ENCODE assay signal across 14 cellular contexts in the genomic region with DNA sequence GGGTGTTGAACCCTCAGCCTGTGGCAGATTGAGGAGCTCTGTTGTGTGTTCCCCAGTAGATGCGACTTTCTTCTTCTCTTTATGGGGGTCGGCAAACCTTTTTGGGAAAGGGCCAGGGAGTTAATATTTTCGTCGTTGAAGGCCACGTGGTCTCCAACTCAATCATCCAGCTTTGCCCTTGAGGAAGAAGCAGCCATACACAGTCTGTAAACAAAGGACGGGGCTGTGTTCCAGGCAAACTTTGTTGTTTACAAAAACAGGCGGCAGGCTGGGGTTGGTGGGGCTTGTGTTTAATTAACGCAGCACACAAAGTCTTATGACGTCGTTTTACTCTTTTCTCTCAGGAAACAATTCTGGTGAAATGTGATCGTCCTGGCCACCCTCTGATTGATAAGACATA. TPM values are rescaled to one million over a fixed set of nuclear protein-coding genes. Genes with fewer than 3 reads are reported as not detected.
DNase-seq lines count a peak whose midpoint lies in the region; ATAC-seq and TF ChIP-seq lines count a peak whose summit lies in the region.
"Had no signal": no experiment of that assay in that cellular context is flagged by ENCODE, and none has a peak within 500 bp of the region (broad histone marks: within the 10 kb centered on the region; RNA-seq: fewer than 3 reads in every experiment).

No MANE protein-coding gene starts in this region.

- H3K4me3 ChIP-seq in right cardiac atrium (ENCODE audit: low read length) (no peak overlapping the region), vagina (no peak overlapping the region)
- H3K4me3 ChIP-seq: BLaER1 treated with 17β-estradiol and CSF1 and Interleukin-3, amounts not matched to agents 10 nM and 100 nM had no signal

- H3K36me3 Mint-ChIP-seq in mesothelial cell of epicardium = no peaks in the 10 kb centered on the region

- H3K9me3 ChIP-seq in right cardiac atrium (ENCODE audit: control insufficient read depth, low read length) (no peaks in the 10 kb centered on the region), vagina (no peaks in the 10 kb centered on the region)

- no peaks in the 10 kb centered on the region for H3K27me3 Mint-ChIP-seq in mesothelial cell of epicardium (ENCODE audit: low read depth)

- ATAC-seq in right cardiac atrium = no peak

- 56% methylated on average over 11 of the region's 11 CpGs for WGBS in right cardiac atrium

- H3K4me1 ChIP-seq in right cardiac atrium (ENCODE audit: control insufficient read depth, insufficient read depth, low read length) = no peaks in the 10 kb centered on the region
- no peaks in the 10 kb centered on the region for H3K4me1 ChIP-seq in vagina

- intact Hi-C loops in cardiac septum (cut with DNase I) (no loop called here), right cardiac atrium (cut with DNase I) (no loop called here), vagina (cut with DNase I) (no loop called here)

- H3K27ac ChIP-seq in right cardiac atrium (ENCODE audit: low read length) (no peak overlapping the region), vagina (no peak overlapping the region), caudate nucleus (ENCODE audit: low read depth, low read length) (no peak overlapping the region)
- H3K27ac ChIP-seq: BLaER1 treated with 17β-estradiol and CSF1 and Interleukin-3, amounts not matched to agents 10 nM and 100 nM had no signal

- peaks cover 24% of the 10 kb centered on the region for H3K4me1 Mint-ChIP-seq in mesothelial cell of epicardium

- H3K9me3 Mint-ChIP-seq in mesothelial cell of epicardium = peaks cover 11% of the 10 kb centered on the region

- TF ChIP-seq POLR2A in vagina (IDR thresholded peaks at IDR 0.05) = no peak

- H3K36me3 ChIP-seq in vagina = no peaks in the 10 kb centered on the region

- no peak for TF ChIP-seq CTCF in mesothelial cell of epicardium (IDR thresholded peaks at IDR 0.05; ENCODE audit: unreplicated experiment)
- TF ChIP-seq CTCF in vagina (IDR thresholded peaks at IDR 0.05) = no peak
- no peak for TF ChIP-seq CTCF in GM20000 (IDR thresholded peaks at IDR 0.05; ENCODE audit: extremely low read depth, missing control alignments)

- peak overlapping the region; percentile 15 for H3K27ac Mint-ChIP-seq in mesothelial cell of epicardium

- DNase-seq in cardiac septum (ENCODE audit: low spot score) (peak; percentile 19), right cardiac atrium (no peak), foreskin melanocyte (peak; percentile 55), mesothelial cell of epicardium (ENCODE audit: low spot score in 2 of 2, unreplicated experiment in 2 of 2) (no peak), vagina (ENCODE audit: extremely low spot score in 2 of 2) (peak; percentile 40 to 44), GM20000 (ENCODE audit: low spot score) (no peak), caudate nucleus (lab: John Stamatoyannopoulos, UW) (no peak), GF-D8 (lab: John Stamatoyannopoulos, UW) (no peak)
- DNase-seq: H7, Karpas-422, NCI-H187 treated with DMSO at 0.1 percent for 48 hours, NCI-H526 treated with DMSO at 0.1 percent for 48 hours had no signal

- H3K4me3 Mint-ChIP-seq in mesothelial cell of epicardium = no peak overlapping the region

- H3K27me3 ChIP-seq in right cardiac atrium (ENCODE audit: control insufficient read depth, insufficient read depth) (no peaks in the 10 kb centered on the region), vagina (no peaks in the 10 kb centered on the region)

RNA-seq across cellular contexts. Expression of gene KIF25, which starts 20.2 kb away (rescaled TPM):
- total RNA-seq in cardiac septum (0.24 TPM), right cardiac atrium (under 1 TPM in 1 of 4 donors, not detected in 3; 0.29 TPM), mesothelial cell of epicardium (0.47 to 1.6 TPM (median 0.95 TPM) in 3 replicates), vagina (not detected)
- polyA plus RNA-seq in right cardiac atrium = 0.25 TPM
- total RNA-seq: A172 had no signal

Comparison
In these comparisons a context has a peak if more than half of its experiments do, and no peak if none do; other contexts are left out.
1. DNase-seq: peak in cardiac septum (single experiment), foreskin melanocyte (single experiment) and vagina (2 of 2); none in right cardiac atrium (0 of 3), mesothelial cell of epicardium (0 of 2), GM20000 (single experiment), caudate nucleus (0 of 61) and GF-D8 (single experiment).